In genomic region chr12:113239811-113240331, GRCh38 we compare ENCODE assay signal across 2 cellular contexts.
TF ChIP-seq lines count a peak whose summit lies in the region.

No MANE protein-coding gene starts in this region.

TF ChIP-seq in liver, 16 proteins besides CTCF, POLR2A, EP300 and RAD21:
- TF ChIP-seq EGR1 (IDR thresholded peaks at IDR 0.05; ENCODE audit: low read depth in 2 of 2) (no peak), SP1 (IDR thresholded peaks at IDR 0.05) (peak; percentile 90), NR2F2 (IDR thresholded peaks at IDR 0.05) (no peak), HNF4A (conservative IDR thresholded peaks at IDR 0.05) (peak; percentile 85 to 88), JUND (IDR thresholded peaks at IDR 0.05) (no peak), RXRA (IDR thresholded peaks at IDR 0.05) (peak; percentile 39 to 67), GABPA (IDR thresholded peaks at IDR 0.05 in 1 of 2, conservative IDR thresholded peaks at IDR 0.05 in 1 of 2) (no peak), YY1 (IDR thresholded peaks at IDR 0.05) (peak; percentile 50), TAF1 (conservative IDR thresholded peaks at IDR 0.05) (no peak), HNF4G (IDR thresholded peaks at IDR 0.05) (peak; percentile 75), ATF3 (IDR thresholded peaks at IDR 0.05) (no peak), FOXA2 (IDR thresholded peaks at IDR 0.05) (peak; percentile 17), REST (IDR thresholded peaks at IDR 0.05) (peak; percentile 41), FOXA1 (IDR thresholded peaks at IDR 0.05) (no peak)
- TF ChIP-seq, protein P1, sequence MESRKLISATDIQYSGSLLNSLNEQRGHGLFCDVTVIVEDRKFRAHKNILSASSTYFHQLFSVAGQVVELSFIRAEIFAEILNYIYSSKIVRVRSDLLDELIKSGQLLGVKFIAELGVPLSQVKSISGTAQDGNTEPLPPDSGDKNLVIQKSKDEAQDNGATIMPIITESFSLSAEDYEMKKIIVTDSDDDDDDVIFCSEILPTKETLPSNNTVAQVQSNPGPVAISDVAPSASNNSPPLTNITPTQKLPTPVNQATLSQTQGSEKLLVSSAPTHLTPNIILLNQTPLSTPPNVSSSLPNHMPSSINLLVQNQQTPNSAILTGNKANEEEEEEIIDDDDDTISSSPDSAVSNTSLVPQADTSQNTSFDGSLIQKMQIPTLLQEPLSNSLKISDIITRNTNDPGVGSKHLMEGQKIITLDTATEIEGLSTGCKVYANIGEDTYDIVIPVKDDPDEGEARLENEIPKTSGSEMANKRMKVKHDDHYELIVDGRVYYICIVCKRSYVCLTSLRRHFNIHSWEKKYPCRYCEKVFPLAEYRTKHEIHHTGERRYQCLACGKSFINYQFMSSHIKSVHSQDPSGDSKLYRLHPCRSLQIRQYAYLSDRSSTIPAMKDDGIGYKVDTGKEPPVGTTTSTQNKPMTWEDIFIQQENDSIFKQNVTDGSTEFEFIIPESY (IDR thresholded peaks at IDR 0.05), result no peak
- TF ChIP-seq, protein P2, sequence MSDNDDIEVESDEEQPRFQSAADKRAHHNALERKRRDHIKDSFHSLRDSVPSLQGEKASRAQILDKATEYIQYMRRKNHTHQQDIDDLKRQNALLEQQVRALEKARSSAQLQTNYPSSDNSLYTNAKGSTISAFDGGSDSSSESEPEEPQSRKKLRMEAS (IDR thresholded peaks at IDR 0.05), result peak; percentile 74
TF ChIP-seq in liver: peak in this region for 8.

TF ChIP-seq in HepG2, 621 proteins besides CTCF, POLR2A, EP300 and RAD21:
- TF ChIP-seq ZNF556 (CRISPR knock-in tag; IDR thresholded peaks at IDR 0.05; ENCODE audit: borderline replicate concordance), result no peak
- TF ChIP-seq, protein P3, sequence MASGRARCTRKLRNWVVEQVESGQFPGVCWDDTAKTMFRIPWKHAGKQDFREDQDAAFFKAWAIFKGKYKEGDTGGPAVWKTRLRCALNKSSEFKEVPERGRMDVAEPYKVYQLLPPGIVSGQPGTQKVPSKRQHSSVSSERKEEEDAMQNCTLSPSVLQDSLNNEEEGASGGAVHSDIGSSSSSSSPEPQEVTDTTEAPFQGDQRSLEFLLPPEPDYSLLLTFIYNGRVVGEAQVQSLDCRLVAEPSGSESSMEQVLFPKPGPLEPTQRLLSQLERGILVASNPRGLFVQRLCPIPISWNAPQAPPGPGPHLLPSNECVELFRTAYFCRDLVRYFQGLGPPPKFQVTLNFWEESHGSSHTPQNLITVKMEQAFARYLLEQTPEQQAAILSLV (CRISPR knock-in tag; IDR thresholded peaks at IDR 0.05; ENCODE audit: borderline replicate concordance), result no peak
TF ChIP-seq in HepG2: peak in this region for 0.
